8 cellular contexts compared by ENCODE assay signal in the genomic region with DNA sequence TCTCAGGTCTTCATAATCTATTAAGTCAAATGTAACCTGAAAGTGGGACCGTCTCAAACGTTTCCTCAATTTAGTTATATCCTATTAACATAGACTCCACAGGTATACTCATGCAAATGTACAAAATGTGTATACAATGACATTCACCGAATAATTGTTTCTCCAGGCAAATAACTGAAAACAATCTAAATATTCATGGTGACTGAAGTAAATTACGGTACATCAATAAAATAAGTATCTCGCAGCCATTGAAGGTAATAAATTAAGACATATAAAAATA. TPM values are rescaled to one million over a fixed set of nuclear protein-coding genes. Genes with fewer than 3 reads are reported as not detected.
DNase-seq lines count a peak whose midpoint lies in the region; ATAC-seq and TF ChIP-seq lines count a peak whose summit lies in the region.

No MANE protein-coding gene starts in this region.

- intact Hi-C loops in thyroid gland (cut with DNase I): no loop called here

- no peaks in the 10 kb centered on the region for H3K9me3 ChIP-seq in adipocyte (ENCODE audit: control insufficient read depth, low read length)
- H3K9me3 ChIP-seq in liver (ENCODE audit: control insufficient read depth in 4 of 4, low read length in 3 of 4): no peaks in the 10 kb centered on the region
- H3K9me3 ChIP-seq in thyroid gland: no peaks in the 10 kb centered on the region

- H3K4me1 ChIP-seq in adipocyte (ENCODE audit: control insufficient read depth, insufficient read depth, low read length): peaks cover 39% of the 10 kb centered on the region
- H3K4me1 ChIP-seq in liver (ENCODE audit: control insufficient read depth in 4 of 4, insufficient read depth in 4 of 4, low read length in 3 of 4): peaks cover 10 to 22% (median 15%) of the 10 kb centered on the region in 4 donors
- H3K4me1 ChIP-seq in thyroid gland: peaks cover 13 to 16% of the 10 kb centered on the region in 2 donors

- peak overlapping the region; percentile 99 for H3K9ac ChIP-seq in adipocyte (ENCODE audit: low read length)
- peak overlapping the region in 1 of 2 donors; percentile 83 for H3K9ac ChIP-seq in liver (ENCODE audit: low read depth in 1 of 2, low read length in 2 of 2)

- peaks cover 54% of the 10 kb centered on the region for H3K36me3 Mint-ChIP-seq in activated CD8-positive, alpha-beta memory T cell treated with anti-CD3 and anti-CD28 coated beads, Interleukin-2, amount 10 ng/mL, durations not matched to agents 7 days and 5 days

- 1% methylated on average over 5 of the region's 5 CpGs for WGBS in liver
- WGBS in thyroid gland, 2 donors: 2% methylated on average over 5 of the region's 5 CpGs

- peak overlapping the region; percentile 97 for H3K27ac Mint-ChIP-seq in activated CD8-positive, alpha-beta memory T cell treated with anti-CD3 and anti-CD28 coated beads, Interleukin-2, amount 10 ng/mL, durations not matched to agents 7 days and 5 days

- H3K4me3 ChIP-seq in adipocyte (ENCODE audit: low read length) (peak overlapping the region; percentile 98), liver (ENCODE audit: low read depth in 1 of 3, low read length in 3 of 3) (peak overlapping the region; percentile 64 to 89 (median 88)), thyroid gland (replicated peaks in 1 of 3) (peak overlapping the region; percentile 32 to 60 (median 48))

- TF ChIP-seq POLR2A in thyroid gland (IDR thresholded peaks at IDR 0.05): no peak

- CTCF ChIA-PET in activated CD8-positive, alpha-beta memory T cell treated with anti-CD3 and anti-CD28 coated beads, Interleukin-2, amount 10 ng/mL, durations not matched to agents 7 days and 5 days (lab: Charles Lee): interaction anchor here (1.4 kb wide), 1 partner anchor 154 kb away, joined by 4 read pairs; no protein-coding TSS in a partner anchor

- no peak for DNase-seq in activated CD8-positive, alpha-beta memory T cell treated with anti-CD3 and anti-CD28 coated beads, Interleukin-2, amount 10 ng/mL, durations not matched to agents 7 days and 5 days
- DNase-seq in activated CD8-positive, alpha-beta memory T cell treated with anti-CD3 and anti-CD28 coated beads, Interleukin-2, amount 50 U/mL, for 4 hours: no peak
- DNase-seq in adipocyte (ENCODE audit: low read depth): no peak
- no peak for DNase-seq in thyroid gland
- DNase-seq in central memory CD4-positive, alpha-beta T cell: no peak
- no peak for DNase-seq in DMS114 treated with DMSO at 0.1 percent for 48 hours (lab: John Stamatoyannopoulos, UW; ENCODE audit: unreplicated experiment)
- DNase-seq in stimulated activated CD4-positive, alpha-beta T cell treated with anti-CD3 and anti-CD28 coated beads, Interleukin-1b, Interleukin-23, amount 100 ng/mL, for 48 hours: no peak

- no peaks in the 10 kb centered on the region for H3K9me3 Mint-ChIP-seq in activated CD8-positive, alpha-beta memory T cell treated with anti-CD3 and anti-CD28 coated beads, Interleukin-2, amount 10 ng/mL, durations not matched to agents 7 days and 5 days (ENCODE audit: low read depth)

- H3K4me3 Mint-ChIP-seq in activated CD8-positive, alpha-beta memory T cell treated with anti-CD3 and anti-CD28 coated beads, Interleukin-2, amount 10 ng/mL, durations not matched to agents 7 days and 5 days: peak overlapping the region; percentile 84

- H3K27me3 ChIP-seq in adipocyte (replicated peaks; ENCODE audit: control insufficient read depth, insufficient read depth, low read length): no peaks in the 10 kb centered on the region
- no peaks in the 10 kb centered on the region for H3K27me3 ChIP-seq in liver (ENCODE audit: control insufficient read depth in 4 of 4, insufficient read depth in 4 of 4, low read length in 3 of 4)
- H3K27me3 ChIP-seq in thyroid gland: no peaks in the 10 kb centered on the region

- no peak for ATAC-seq in activated CD8-positive, alpha-beta memory T cell treated with anti-CD3 and anti-CD28 coated beads, Interleukin-2, amount 10 ng/mL, durations not matched to agents 7 days and 5 days

- H3K36me3 ChIP-seq in adipocyte (ENCODE audit: control insufficient read depth, insufficient read depth, low read length, severe bottlenecking) (peaks cover 39% of the 10 kb centered on the region), liver (ENCODE audit: control insufficient read depth in 4 of 4, insufficient read depth in 3 of 4, low read depth in 1 of 4, low read length in 3 of 4) (peaks cover 0 to 11% (median 6%) of the 10 kb centered on the region in 4 donors), thyroid gland (peaks cover 6 to 11% of the 10 kb centered on the region in 2 donors)

- H3K4me1 Mint-ChIP-seq in activated CD8-positive, alpha-beta memory T cell treated with anti-CD3 and anti-CD28 coated beads, Interleukin-2, amount 10 ng/mL, durations not matched to agents 7 days and 5 days: peaks cover 68% of the 10 kb centered on the region

- no peak for TF ChIP-seq RAD21 in liver (IDR thresholded peaks at IDR 0.05)

- no peaks in the 10 kb centered on the region for H3K27me3 Mint-ChIP-seq in activated CD8-positive, alpha-beta memory T cell treated with anti-CD3 and anti-CD28 coated beads, Interleukin-2, amount 10 ng/mL, durations not matched to agents 7 days and 5 days

- H3K27ac ChIP-seq in liver (ENCODE audit: low read depth in 1 of 2, low read length in 2 of 2) (peak overlapping the region in 1 of 2 donors; percentile 45), thyroid gland (peak overlapping the region in 2 of 3 donors; percentile 0 to 32)

- TF ChIP-seq CTCF in liver (IDR thresholded peaks at IDR 0.05; ENCODE audit: low read depth, low read length, missing input control): no peak
- TF ChIP-seq CTCF in thyroid gland (IDR thresholded peaks at IDR 0.05): no peak

TF ChIP-seq in liver, 16 proteins besides CTCF, POLR2A, EP300 and RAD21 (continues in another document):
- TF ChIP-seq GABPA (IDR thresholded peaks at IDR 0.05 in 1 of 2, conservative IDR thresholded peaks at IDR 0.05 in 1 of 2) (no peak), JUND (IDR thresholded peaks at IDR 0.05) (no peak), REST (IDR thresholded peaks at IDR 0.05) (no peak), SP1 (IDR thresholded peaks at IDR 0.05) (no peak), HNF4A (conservative IDR thresholded peaks at IDR 0.05) (no peak), MAX (IDR thresholded peaks at IDR 0.05) (no peak), ZBTB33 (IDR thresholded peaks at IDR 0.05) (no peak), NR2F2 (IDR thresholded peaks at IDR 0.05) (no peak), YY1 (IDR thresholded peaks at IDR 0.05) (no peak), TAF1 (conservative IDR thresholded peaks at IDR 0.05) (no peak)

RNA-seq across cellular contexts. Expression of gene IARS1, which starts 0.5 kb away (rescaled TPM):
- total RNA-seq in activated CD8-positive, alpha-beta memory T cell treated with anti-CD3 and anti-CD28 coated beads, Interleukin-2, amount 10 ng/mL, durations not matched to agents 7 days and 5 days: 100 to 1,000 TPM; 146 to 179 TPM
- total RNA-seq in liver: 10 to 100 TPM; 67.9 to 81.7 TPM
- 10 to 100 TPM; 24.8 to 31.4 TPM for polyA plus RNA-seq in liver
- 100 to 1,000 TPM in 2 of 4 donors, 10 to 100 TPM in 2; 85.2 to 317 (median 110) TPM for total RNA-seq in thyroid gland

RNA-seq across cellular contexts. Expression of gene NOL8, which starts 32.1 kb away (rescaled TPM):
- total RNA-seq in activated CD8-positive, alpha-beta memory T cell treated with anti-CD3 and anti-CD28 coated beads, Interleukin-2, amount 10 ng/mL, durations not matched to agents 7 days and 5 days: 10 to 100 TPM; 59.7 to 64.1 TPM
- total RNA-seq in liver: 10 to 100 TPM; 10.3 to 21.2 TPM
- 10 to 100 TPM in 1 of 2 donors, 1 to 10 TPM in 1; 5.3 to 15.3 TPM for polyA plus RNA-seq in liver
- 10 to 100 TPM; 30.0 to 38.2 (median 33.6) TPM for total RNA-seq in thyroid gland

RNA-seq across cellular contexts. Expression of gene CENPP, which starts 32.7 kb away (rescaled TPM):
- total RNA-seq in activated CD8-positive, alpha-beta memory T cell treated with anti-CD3 and anti-CD28 coated beads, Interleukin-2, amount 10 ng/mL, durations not matched to agents 7 days and 5 days: 10 to 100 TPM; 22.8 to 38.3 TPM
- total RNA-seq in liver (1 to 10 TPM; 1.7 to 8.7 TPM), thyroid gland (10 to 100 TPM in 1 of 4 donors, 1 to 10 TPM in 3; 1.5 to 11.6 (median 5.5) TPM)
- polyA plus RNA-seq in liver: under 1 TPM; 0.62 to 0.89 TPM

Comparison
In these comparisons a context has a peak if more than half of its experiments do, and no peak if none do; other contexts are left out.
1. H3K4me3 ChIP-seq: peak in every context shown above with its lines; median percentile 98 in adipocyte; 88 in liver; 48 in thyroid gland.